Comparison of ENCODE assay signal across 8 cellular contexts in genomic region chr7:97179454-97180104, GRCh38.
A peak's percentile ranks its signal among the peaks of the same experiment; 100 is the strongest.
DNase-seq lines count a peak whose midpoint lies in the region; ATAC-seq, FAIRE-seq and TF ChIP-seq lines count a peak whose summit lies in the region.

No MANE protein-coding gene starts in this region.

- no peaks in the 10 kb centered on the region for H3K36me3 ChIP-seq in Caco-2 (ENCODE audit: control insufficient read depth, insufficient read depth, low read length)
- no peaks in the 10 kb centered on the region for H3K36me3 ChIP-seq in cardiac muscle cell

- H3K27me3 ChIP-seq in Caco-2 (replicated peaks; ENCODE audit: control insufficient read depth, insufficient read depth, low read length): no peaks in the 10 kb centered on the region
- H3K27me3 ChIP-seq in cardiac muscle cell: no peaks in the 10 kb centered on the region

- peaks cover 10% of the 10 kb centered on the region for H3K36me3 Mint-ChIP-seq in Caco-2 (ENCODE audit: insufficient read depth, unreplicated experiment)
- peaks cover 1% of the 10 kb centered on the region for H3K36me3 Mint-ChIP-seq in activated naive CD4-positive, alpha-beta T cell treated with anti-CD3 and anti-CD28 coated beads, Interleukin-2, amount 10 ng/mL, durations not matched to agents 7 days and 5 days

- intact Hi-C loops in Caco-2 (cut with micrococcal nuclease; ENCODE audit: unreplicated experiment): loop anchor here (2.0 kb wide), 2 partner anchors 35 to 75 kb away; no protein-coding TSS in a partner anchor

- no peaks in the 10 kb centered on the region for H3K9me3 Mint-ChIP-seq in Caco-2 (ENCODE audit: unreplicated experiment)
- H3K9me3 Mint-ChIP-seq in activated naive CD4-positive, alpha-beta T cell treated with anti-CD3 and anti-CD28 coated beads, Interleukin-2, amount 10 ng/mL, durations not matched to agents 7 days and 5 days: no peaks in the 10 kb centered on the region

- no peak overlapping the region for H3K27ac Mint-ChIP-seq in Caco-2 (ENCODE audit: unreplicated experiment)
- no peak overlapping the region for H3K27ac Mint-ChIP-seq in activated naive CD4-positive, alpha-beta T cell treated with anti-CD3 and anti-CD28 coated beads, Interleukin-2, amount 10 ng/mL, durations not matched to agents 7 days and 5 days

- no TSS peak for BruUV-seq in Caco-2 (replicated peaks; lab: Mats Ljungman, UMichigan)

- CTCF ChIA-PET in Caco-2 (lab: Charles Lee): interaction anchor here (0.6 to 1.0 kb wide), 3 partner anchors 35 to 104 kb away, joined by 4 to 5 read pairs (median 5); no protein-coding TSS in a partner anchor
- CTCF ChIA-PET in activated naive CD4-positive, alpha-beta T cell treated with anti-CD3 and anti-CD28 coated beads, Interleukin-2, amount 10 ng/mL, durations not matched to agents 7 days and 5 days (lab: Charles Lee): interaction anchor here (0.6 to 2.2 kb wide), 7 partner anchors 19 to 77 kb away, joined by 3 to 8 read pairs (median 3); no protein-coding TSS in a partner anchor

- POLR2A ChIA-PET in Caco-2 (lab: Charles Lee): no interaction called here

- H3K9me3 ChIP-seq in Caco-2: no peaks in the 10 kb centered on the region
- H3K9me3 ChIP-seq in cardiac muscle cell (ENCODE audit: low read depth): no peaks in the 10 kb centered on the region

- no peaks in the 10 kb centered on the region for H3K4me1 Mint-ChIP-seq in Caco-2 (ENCODE audit: low read depth, unreplicated experiment)
- no peaks in the 10 kb centered on the region for H3K4me1 Mint-ChIP-seq in activated naive CD4-positive, alpha-beta T cell treated with anti-CD3 and anti-CD28 coated beads, Interleukin-2, amount 10 ng/mL, durations not matched to agents 7 days and 5 days

- no peak overlapping the region for H3K27ac ChIP-seq in cardiac muscle cell

- H3K4me3 ChIP-seq in Caco-2 (ENCODE audit: low read depth, low read length): no peak overlapping the region
- no peak overlapping the region for H3K4me3 ChIP-seq in cardiac muscle cell

- no peak overlapping the region for H3K4me3 Mint-ChIP-seq in Caco-2 (ENCODE audit: unreplicated experiment)
- no peak overlapping the region for H3K4me3 Mint-ChIP-seq in activated naive CD4-positive, alpha-beta T cell treated with anti-CD3 and anti-CD28 coated beads, Interleukin-2, amount 10 ng/mL, durations not matched to agents 7 days and 5 days

- DNase-seq in Caco-2 (peak; percentile 53 to 63), HTR-8/SVneo (ENCODE audit: insufficient read length, low spot score) (peak; percentile 14), OCI-M1 (lab: John Stamatoyannopoulos, UW) (peak; percentile 91), cardiac muscle cell (ENCODE audit: low read depth in 1 of 2, low spot score in 1 of 2) (peak; percentile 71 to 79), retina (peak; percentile 31)
- peak; percentile 58 for DNase-seq in activated naive CD4-positive, alpha-beta T cell treated with anti-CD3 and anti-CD28 coated beads, Interleukin-2, amount 10 ng/mL, durations not matched to agents 7 days and 5 days

- no peak for FAIRE-seq in HTR-8/SVneo (lab: Jason Lieb, UNC)

- TF ChIP-seq CTCF in Caco-2 (IDR thresholded peaks at IDR 0.05; ENCODE audit: insufficient read depth in 1 of 2, low read depth in 1 of 2, low read length in 1 of 2, severe bottlenecking in 1 of 2, unreplicated experiment in 1 of 2) (peak; percentile 84 to 86), cardiac muscle cell (IDR thresholded peaks at IDR 0.05; ENCODE audit: low read depth, low read length) (peak; percentile 78)

- no peaks in the 10 kb centered on the region for H3K27me3 Mint-ChIP-seq in Caco-2 (ENCODE audit: insufficient read depth, unreplicated experiment)
- H3K27me3 Mint-ChIP-seq in activated naive CD4-positive, alpha-beta T cell treated with anti-CD3 and anti-CD28 coated beads, Interleukin-2, amount 10 ng/mL, durations not matched to agents 7 days and 5 days: no peaks in the 10 kb centered on the region

- H3K4me1 ChIP-seq in Caco-2 (no peaks in the 10 kb centered on the region), cardiac muscle cell (ENCODE audit: low read depth) (no peaks in the 10 kb centered on the region)

- peak; percentile 94 for ATAC-seq in GM19351 (IDR thresholded peaks at IDR 0.05; ENCODE audit: unreplicated experiment)
- no peak for ATAC-seq in HG03025 (IDR thresholded peaks at IDR 0.05; ENCODE audit: low FRiP score, unreplicated experiment)

Comparison
In these comparisons a context has a peak if more than half of its experiments do, and no peak if none do; other contexts are left out.
1. DNase-seq: peak in every context shown above with its lines; median percentile 91 in OCI-M1; 75 in cardiac muscle cell; 58 in Caco-2; 58 in activated naive CD4-positive, alpha-beta T cell treated with anti-CD3 and anti-CD28 coated beads, Interleukin-2, amount 10 ng/mL, durations not matched to agents 7 days and 5 days; 31 in retina; 14 in HTR-8/SVneo.